33 cellular contexts compared by ENCODE assay signal in the genomic region with DNA sequence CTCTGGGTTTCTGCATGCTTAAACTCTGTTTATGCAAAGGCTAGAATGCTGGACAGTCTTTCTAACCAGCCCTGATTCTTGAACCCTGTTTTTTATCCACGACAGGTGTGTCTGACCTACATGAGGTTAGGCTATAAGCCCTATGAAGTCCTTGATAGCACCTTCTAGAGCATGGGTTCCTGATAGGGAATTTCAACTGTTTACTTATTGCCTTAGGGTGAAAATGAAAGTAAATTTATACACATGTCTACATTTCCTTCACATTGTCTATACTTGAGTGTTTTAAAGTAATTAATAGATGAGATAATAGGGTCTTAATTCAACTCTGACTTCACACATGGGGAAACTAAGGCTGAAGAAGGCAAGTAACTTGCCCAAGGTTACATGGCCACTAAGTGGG. TPM values are rescaled to one million over a fixed set of nuclear protein-coding genes. Genes with fewer than 3 reads are reported as not detected.
"Had no signal": no experiment of that assay in that cellular context is flagged by ENCODE, and none has a peak within 500 bp of the region (broad histone marks: within the 10 kb centered on the region; RNA-seq: fewer than 3 reads in every experiment).

No MANE protein-coding gene starts in this region.

- DNase-seq: activated CD4-positive, alpha-beta memory T cell treated with anti-CD3 and anti-CD28 coated beads for 36 hours; activated CD4-positive, alpha-beta T cell treated with anti-CD3 and anti-CD28 coated beads for 36 hours; activated CD4-positive, alpha-beta T cell treated with anti-CD3 and anti-CD28 coated beads, Interleukin-2, amount 10 ng/mL, durations not matched to agents 24 days and 14 days; activated CD4-positive, CD25-positive, alpha-beta regulatory T cell; activated CD4-positive, CD25-positive, alpha-beta regulatory T cell treated with anti-CD3 and anti-CD28 coated beads, Interleukin-2, amount 50 U/mL, for 72 hours; activated CD8-positive, alpha-beta memory T cell treated with anti-CD3 and anti-CD28 coated beads, Interleukin-2, amount 50 U/mL, for 4 hours; activated CD8-positive, alpha-beta T cell treated with anti-CD3 and anti-CD28 coated beads, Interleukin-2, amount 10 ng/mL, durations not matched to agents 7 days and 5 days; activated effector memory CD4-positive, alpha-beta T cell treated with Interleukin-2 at 50 U/mL for 16 hours; activated gamma-delta T cell treated with Interleukin-2 at 50 U/mL for 16 hours; activated naive CD4-positive, alpha-beta T cell treated with anti-CD3 and anti-CD28 coated beads, Interleukin-2, amount 50 U/mL, for 16 hours; activated naive CD4-positive, alpha-beta T cell treated with Interleukin-2 at 50 U/mL for 16 hours; activated T-cell treated with anti-CD3 and anti-CD28 coated beads, Interleukin-2, amount 50 U/mL, for 1 hour; amniotic stem cell; anterior cingulate cortex; brain microvascular endothelial cell; dorsolateral prefrontal cortex; effector CD4-positive, alpha-beta T cell; effector memory CD8-positive, alpha-beta T cell; erythroblast; foreskin keratinocyte; gastrocnemius medialis; heart right ventricle; T-helper 2 cell had no signal

- H3K36me3 Mint-ChIP-seq: activated CD4-positive, alpha-beta memory T cell treated with anti-CD3 and anti-CD28 coated beads for 36 hours; activated CD8-positive, alpha-beta memory T cell treated with anti-CD3 and anti-CD28 coated beads, Interleukin-2, amount 10 ng/mL, durations not matched to agents 7 days and 5 days; activated naive CD8-positive, alpha-beta T cell had no signal

- H3K9me3 Mint-ChIP-seq: activated CD4-positive, alpha-beta memory T cell treated with anti-CD3 and anti-CD28 coated beads for 36 hours; activated CD4-positive, alpha-beta T cell treated with anti-CD3 and anti-CD28 coated beads, Interleukin-2, amount 10 ng/mL, durations not matched to agents 24 days and 14 days; activated T-helper 1 cell treated with anti-CD3 and anti-CD28 coated beads, Interleukin-12 subunit alpha, Interleukin-12 subunit beta, Interleukin-2, Interleukin-4 antibody, amounts not matched to agents 30 ng/mL and 10 ng/mL and 1 ng/mL, durations not matched to agents 14 hours and 24 hours and 36 hours; central memory CD8-positive, alpha-beta T cell; dendritic cell treated with granulocyte-macrophage colony-stimulating factor and Interleukin-4, amounts not matched to agents 40 ng/mL and 50 ng/mL, for 4 days; effector memory CD8-positive, alpha-beta T cell had no signal

- ATAC-seq: activated CD4-positive, alpha-beta T cell treated with anti-CD3 and anti-CD28 coated beads for 36 hours; activated CD8-positive, alpha-beta memory T cell treated with anti-CD3 and anti-CD28 coated beads, Interleukin-2, amount 10 ng/mL, durations not matched to agents 7 days and 5 days; activated CD8-positive, alpha-beta T cell treated with anti-CD3 and anti-CD28 coated beads, Interleukin-2, amount 10 ng/mL, durations not matched to agents 7 days and 5 days; effector memory CD8-positive, alpha-beta T cell; foreskin keratinocyte; gastrocnemius medialis; heart right ventricle had no signal

- H3K36me3 ChIP-seq: brain microvascular endothelial cell, esophagus muscularis mucosa, gastrocnemius medialis, heart right ventricle had no signal

- H3K27me3 ChIP-seq: brain microvascular endothelial cell, dorsolateral prefrontal cortex, esophagus muscularis mucosa, foreskin keratinocyte, gastrocnemius medialis had no signal

- H3K27ac Mint-ChIP-seq: activated CD4-positive, alpha-beta memory T cell treated with anti-CD3 and anti-CD28 coated beads for 36 hours; activated CD4-positive, alpha-beta T cell treated with anti-CD3 and anti-CD28 coated beads for 36 hours; activated CD4-positive, alpha-beta T cell treated with anti-CD3 and anti-CD28 coated beads, Interleukin-2, amount 10 ng/mL, durations not matched to agents 24 days and 14 days; activated CD8-positive, alpha-beta memory T cell treated with anti-CD3 and anti-CD28 coated beads, Interleukin-2, amount 10 ng/mL, durations not matched to agents 7 days and 5 days; activated CD8-positive, alpha-beta T cell treated with anti-CD3 and anti-CD28 coated beads, Interleukin-2, amount 10 ng/mL, durations not matched to agents 7 days and 5 days; activated naive CD8-positive, alpha-beta T cell; activated T-helper 1 cell treated with anti-CD3 and anti-CD28 coated beads, Interleukin-12 subunit alpha, Interleukin-12 subunit beta, Interleukin-2, Interleukin-4 antibody, amounts not matched to agents 30 ng/mL and 10 ng/mL and 1 ng/mL, durations not matched to agents 14 hours and 24 hours and 36 hours; dendritic cell treated with granulocyte-macrophage colony-stimulating factor and Interleukin-4, amounts not matched to agents 40 ng/mL and 50 ng/mL, for 4 days; effector memory CD8-positive, alpha-beta T cell had no signal

- H3K4me1 ChIP-seq: esophagus muscularis mucosa, foreskin keratinocyte, gastrocnemius medialis, heart right ventricle had no signal

- H3K27me3 Mint-ChIP-seq: activated CD4-positive, alpha-beta T cell treated with anti-CD3 and anti-CD28 coated beads for 36 hours; activated CD8-positive, alpha-beta memory T cell treated with anti-CD3 and anti-CD28 coated beads, Interleukin-2, amount 10 ng/mL, durations not matched to agents 7 days and 5 days; activated naive CD8-positive, alpha-beta T cell; central memory CD8-positive, alpha-beta T cell; dendritic cell treated with granulocyte-macrophage colony-stimulating factor and Interleukin-4, amounts not matched to agents 40 ng/mL and 50 ng/mL, for 4 days had no signal

- H3K27ac ChIP-seq: brain microvascular endothelial cell, coronary artery, dorsolateral prefrontal cortex, esophagus muscularis mucosa, foreskin keratinocyte, gastrocnemius medialis, heart right ventricle had no signal

- H3K4me3 Mint-ChIP-seq: activated CD4-positive, alpha-beta memory T cell treated with anti-CD3 and anti-CD28 coated beads for 36 hours; activated CD4-positive, alpha-beta T cell treated with anti-CD3 and anti-CD28 coated beads for 36 hours; activated CD4-positive, alpha-beta T cell treated with anti-CD3 and anti-CD28 coated beads, Interleukin-2, amount 10 ng/mL, durations not matched to agents 24 days and 14 days; activated CD8-positive, alpha-beta memory T cell treated with anti-CD3 and anti-CD28 coated beads, Interleukin-2, amount 10 ng/mL, durations not matched to agents 7 days and 5 days; activated CD8-positive, alpha-beta T cell treated with anti-CD3 and anti-CD28 coated beads, Interleukin-2, amount 10 ng/mL, durations not matched to agents 7 days and 5 days; activated naive CD8-positive, alpha-beta T cell; activated T-helper 1 cell treated with anti-CD3 and anti-CD28 coated beads, Interleukin-12 subunit alpha, Interleukin-12 subunit beta, Interleukin-2, Interleukin-4 antibody, amounts not matched to agents 30 ng/mL and 10 ng/mL and 1 ng/mL, durations not matched to agents 14 hours and 24 hours and 36 hours; central memory CD8-positive, alpha-beta T cell; dendritic cell treated with granulocyte-macrophage colony-stimulating factor and Interleukin-4, amounts not matched to agents 40 ng/mL and 50 ng/mL, for 4 days; effector memory CD8-positive, alpha-beta T cell had no signal

- H3K4me3 ChIP-seq: coronary artery, dorsolateral prefrontal cortex, esophagus muscularis mucosa, gastrocnemius medialis, heart right ventricle had no signal

- H3K9me3 ChIP-seq: esophagus muscularis mucosa, gastrocnemius medialis, heart right ventricle had no signal

RNA-seq across cellular contexts. Expression of a gene that starts 35.5 kb away (rescaled TPM):
- total RNA-seq: activated CD4-positive, alpha-beta memory T cell treated with anti-CD3 and anti-CD28 coated beads for 36 hours; activated CD4-positive, alpha-beta T cell treated with anti-CD3 and anti-CD28 coated beads for 36 hours; activated CD4-positive, alpha-beta T cell treated with anti-CD3 and anti-CD28 coated beads, Interleukin-2, amount 10 ng/mL, durations not matched to agents 24 days and 14 days; activated CD8-positive, alpha-beta memory T cell treated with anti-CD3 and anti-CD28 coated beads for 36 hours; activated CD8-positive, alpha-beta memory T cell treated with anti-CD3 and anti-CD28 coated beads, Interleukin-2, amount 10 ng/mL, durations not matched to agents 7 days and 5 days; activated CD8-positive, alpha-beta T cell treated with anti-CD3 and anti-CD28 coated beads, Interleukin-2, amount 10 ng/mL, durations not matched to agents 7 days and 5 days; activated T-helper 1 cell treated with anti-CD3 and anti-CD28 coated beads, Interleukin-12 subunit alpha, Interleukin-12 subunit beta, Interleukin-2, Interleukin-4 antibody, amounts not matched to agents 30 ng/mL and 10 ng/mL and 1 ng/mL, durations not matched to agents 14 hours and 24 hours and 36 hours; bronchial epithelial cell; foreskin keratinocyte; T-helper 1 cell treated with Interleukin-12 subunit alpha and Interleukin-12 subunit beta and Interleukin-4 antibody, amounts not matched to agents 30 ng/mL and 1 ng/mL, for 36 hours had no signal
